ENCODE assay signal across 20 cellular contexts in the genomic region with DNA sequence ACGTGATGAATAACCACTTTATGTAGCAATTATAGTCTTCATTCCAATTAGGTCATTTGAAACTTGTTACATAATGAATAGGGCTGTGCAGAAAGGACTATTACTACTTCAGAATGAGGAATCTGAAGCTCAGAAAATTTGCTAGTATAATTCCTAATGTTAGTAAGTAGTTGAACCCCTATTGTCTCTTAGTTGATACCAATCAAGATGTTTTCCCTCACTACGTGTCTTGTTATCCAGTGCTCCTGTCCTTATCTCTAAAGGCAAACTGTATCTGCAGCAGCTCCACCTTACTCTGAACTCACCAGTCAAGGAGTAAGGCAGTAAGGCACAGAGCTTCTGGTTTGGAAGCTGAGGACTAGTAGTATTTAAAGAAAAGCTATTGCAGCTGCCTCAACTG.
"Had no signal": no experiment of that assay in that cellular context is flagged by ENCODE, and none has a peak within 500 bp of the region (broad histone marks: within the 10 kb centered on the region; RNA-seq: fewer than 3 reads in every experiment).

No MANE protein-coding gene starts in this region.

- H3K4me1 ChIP-seq: breast epithelium, colonic mucosa, thyroid gland had no signal

- H3K27me3 ChIP-seq: breast epithelium, colonic mucosa, dorsolateral prefrontal cortex, foreskin keratinocyte, thyroid gland had no signal

- H3K36me3 ChIP-seq: breast epithelium, colonic mucosa had no signal

- H3K27ac ChIP-seq: dorsolateral prefrontal cortex, thyroid gland, WERI-Rb-1 had no signal

- FAIRE-seq: TTC549 had no signal

- DNase-seq: activated CD4-positive, CD25-positive, alpha-beta regulatory T cell treated with anti-CD3 and anti-CD28 coated beads, Interleukin-2, amount 50 U/mL, for 72 hours; activated T-cell treated with anti-CD3 and anti-CD28 coated beads, Interleukin-2, amount 50 U/mL, for 1 hour; colonic mucosa; dorsolateral prefrontal cortex; effector memory CD8-positive, alpha-beta T cell; foreskin keratinocyte; immature natural killer cell; naive B cell; occipital lobe; retina; stimulated activated CD4-positive, alpha-beta T cell treated with anti-CD3 and anti-CD28 coated beads, Interleukin-4, amount 100 ng/mL, for 24 hours; stimulated activated naive CD8-positive, alpha-beta T cell treated with anti-CD3 and anti-CD28 coated beads, Interleukin-15, Interleukin-2, amounts not matched to agents 100 U/mL and 50 U/mL, for 24 hours; substantia nigra; T-helper 1 cell; thyroid gland; WERI-Rb-1 had no signal

- H3K9me3 ChIP-seq: breast epithelium, colonic mucosa, thyroid gland had no signal

- ATAC-seq: effector memory CD8-positive, alpha-beta T cell; foreskin keratinocyte; left lobe of liver; stimulated activated naive CD8-positive, alpha-beta T cell treated with anti-CD3 and anti-CD28 coated beads, Interleukin-15, Interleukin-2, amounts not matched to agents 100 U/mL and 50 U/mL, for 24 hours had no signal

- H3K4me3 ChIP-seq: breast epithelium, colonic mucosa, dorsolateral prefrontal cortex, lung, thyroid gland had no signal
